In the genomic region with DNA sequence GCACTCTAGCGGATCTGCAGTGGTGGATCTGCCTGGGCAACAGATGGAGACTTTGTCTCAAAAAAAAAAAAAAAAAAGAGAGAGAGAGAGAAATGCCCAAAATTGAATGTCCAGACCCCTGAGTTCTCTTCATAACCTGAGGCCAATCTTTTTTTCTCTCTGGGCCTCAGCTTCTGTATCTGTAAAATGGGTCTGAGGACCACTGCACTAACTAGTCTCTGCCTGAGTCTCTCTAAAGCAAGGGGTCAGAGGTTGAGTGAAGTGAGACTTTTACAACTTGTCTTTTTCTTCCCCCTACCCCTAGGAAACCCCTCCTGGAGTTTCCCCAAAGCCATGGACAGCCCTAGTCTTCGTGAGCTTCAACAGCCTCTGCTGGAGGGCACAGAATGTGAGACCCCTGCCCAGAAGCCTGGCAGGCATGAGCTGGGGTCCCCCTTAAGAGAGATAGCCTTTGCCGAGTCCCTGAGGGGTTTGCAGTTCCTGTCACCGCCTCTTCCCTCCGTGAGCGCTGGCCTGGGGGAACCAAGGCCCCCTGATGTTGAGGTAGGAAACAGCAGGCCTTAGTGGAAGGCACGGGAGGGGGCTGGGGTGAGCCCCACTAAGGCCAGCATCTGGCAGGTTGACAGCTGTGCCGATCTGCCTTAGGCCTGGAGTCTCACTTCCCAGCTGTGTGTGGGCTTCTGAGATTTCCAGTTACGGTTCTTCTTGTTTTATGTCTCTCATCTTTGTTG, we compare ENCODE assay signal across 10 cellular contexts. TPM values are rescaled to one million over a fixed set of nuclear protein-coding genes. Genes with fewer than 3 reads are reported as not detected.
DNase-seq lines count a peak whose midpoint lies in the region; ATAC-seq, FAIRE-seq and TF ChIP-seq lines count a peak whose summit lies in the region.
"Had no signal": no experiment of that assay in that cellular context is flagged by ENCODE, and none has a peak within 500 bp of the region (broad histone marks: within the 10 kb centered on the region; RNA-seq: fewer than 3 reads in every experiment).

No MANE protein-coding gene starts in this region.

- H3K4me1 ChIP-seq in foreskin keratinocyte, result peaks cover 12% of the 10 kb centered on the region

- no peaks in the 10 kb centered on the region for H3K36me3 Mint-ChIP-seq in glutamatergic neuron (ENCODE audit: unreplicated experiment)

- no peak for DNase-seq in AG04450 (ENCODE audit: low read depth, low spot score)
- peak; percentile 14 for DNase-seq in GM18507 (ENCODE audit: extremely low spot score, insufficient read length, low read depth)
- peak; percentile 49 for DNase-seq in KBM-7
- DNase-seq in glutamatergic neuron, result peak; percentile 77
- no peak for DNase-seq in foreskin keratinocyte
- DNase-seq in NCI-H2081 (lab: John Stamatoyannopoulos, UW), result no peak
- no peak for DNase-seq in ACHN
- DNase-seq in NCI-H526 treated with DMSO at 0.1 percent for 48 hours (lab: John Stamatoyannopoulos, UW), result no peak
- DNase-seq: activated gamma-delta T cell, hypothalamus had no signal

- peak overlapping the region; percentile 91 for H3K27ac Mint-ChIP-seq in glutamatergic neuron (ENCODE audit: unreplicated experiment)

- peak overlapping the region; percentile 71 for H3K4me3 Mint-ChIP-seq in glutamatergic neuron (ENCODE audit: unreplicated experiment)

- H3K4me1 Mint-ChIP-seq in glutamatergic neuron (ENCODE audit: low read depth, unreplicated experiment), result peaks cover 17% of the 10 kb centered on the region

- H3K27me3 Mint-ChIP-seq in glutamatergic neuron (ENCODE audit: unreplicated experiment), result peaks cover 6% of the 10 kb centered on the region

- no peak overlapping the region for H3K27ac ChIP-seq in AG04450 (ENCODE audit: low read depth, low read length)
- H3K27ac ChIP-seq in foreskin keratinocyte, result no peak overlapping the region

- in situ Hi-C loops in KBM-7 (cut with MboI; ENCODE audit: low pct_unique_long_range_greater_than_20kb, low sequenced_read_pairs) (no loop called here), ACHN (cut with HindIII; ENCODE audit: low pct_ligation_motif_present, low pct_unique_long_range_greater_than_20kb, low sequenced_read_pairs) (no loop called here)

- no peak for ATAC-seq in foreskin keratinocyte

- CTCF ChIA-PET in AG04450 (lab: Charles Lee), result no interaction called here

- no peak overlapping the region for H3K4me3 ChIP-seq in AG04450 (ENCODE audit: low read depth, low read length)

- TF ChIP-seq CTCF in AG04450 (IDR thresholded peaks at IDR 0.05; ENCODE audit: low read depth, low read length) (peak; percentile 35; the same call in 1 of the 2 replicates), glutamatergic neuron (IDR thresholded peaks at IDR 0.05; ENCODE audit: partially characterized antibody, unreplicated experiment) (peak; percentile 57), foreskin keratinocyte (conservative IDR thresholded peaks at IDR 0.05) (no peak)

- H3K9me3 Mint-ChIP-seq in glutamatergic neuron (ENCODE audit: unreplicated experiment), result peaks cover 12% of the 10 kb centered on the region

- POLR2A ChIA-PET in AG04450 (lab: Yijun Ruan, JAX), result no interaction called here

- peak; percentile 60 for FAIRE-seq in GM18507 (lab: Jason Lieb, UNC)

- H3K27me3 ChIP-seq in AG04450 (ENCODE audit: control insufficient read depth, insufficient read depth, low read length), result no peaks in the 10 kb centered on the region
- H3K27me3 ChIP-seq in foreskin keratinocyte, result no peaks in the 10 kb centered on the region

- H3K9me3 ChIP-seq in AG04450 (ENCODE audit: control insufficient read depth, insufficient read depth, low read length), result no peaks in the 10 kb centered on the region

RNA-seq across cellular contexts. Expression of gene TMEM91, which starts 1.8 kb away (rescaled TPM):
- polyA plus RNA-seq in AG04450 (2011; rRNA removed), result 5.2 and 6.3 TPM in 2 replicates
- 8.4 and 17.7 TPM in 2 replicates for polyA minus RNA-seq in AG04450 (2011; rRNA and poly(A)+ RNA removed)
- 52.6 TPM for total RNA-seq in glutamatergic neuron (ENCODE audit: unreplicated experiment)
- 3.2 and 4.0 TPM in 2 replicates for total RNA-seq in foreskin keratinocyte
- polyA plus RNA-seq in foreskin keratinocyte, result 3.8 and 4.9 TPM in 2 replicates

RNA-seq across cellular contexts. Expression of gene B9D2, which starts 14.2 kb away (rescaled TPM):
- polyA plus RNA-seq in AG04450 (2011; rRNA removed), result 3.9 and 5.1 TPM in 2 replicates
- 1.3 and 1.7 TPM in 2 replicates for polyA minus RNA-seq in AG04450 (2011; rRNA and poly(A)+ RNA removed)
- total RNA-seq in glutamatergic neuron (ENCODE audit: unreplicated experiment), result 7.6 TPM
- 4.4 and 5.8 TPM in 2 replicates for total RNA-seq in foreskin keratinocyte
- 6.7 and 8.5 TPM in 2 replicates for polyA plus RNA-seq in foreskin keratinocyte

RNA-seq across cellular contexts. Expression of gene EXOSC5, which starts 19.0 kb away (rescaled TPM):
- polyA plus RNA-seq in AG04450 (2011; rRNA removed) (7.8 and 11.7 TPM in 2 replicates), foreskin keratinocyte (30.2 and 35.9 TPM in 2 replicates)
- polyA minus RNA-seq in AG04450 (2011; rRNA and poly(A)+ RNA removed), result 2.3 and 3.8 TPM in 2 replicates
- total RNA-seq in glutamatergic neuron (ENCODE audit: unreplicated experiment) (18.2 TPM), foreskin keratinocyte (19.6 and 22.7 TPM in 2 replicates)

RNA-seq across cellular contexts. Expression of gene BCKDHA, which starts 19.5 kb away (rescaled TPM):
- polyA plus RNA-seq in AG04450 (2011; rRNA removed) (10.8 and 15.3 TPM in 2 replicates), foreskin keratinocyte (16.9 and 18.6 TPM in 2 replicates)
- polyA minus RNA-seq in AG04450 (2011; rRNA and poly(A)+ RNA removed), result 2.2 and 5.1 TPM in 2 replicates
- total RNA-seq in glutamatergic neuron (ENCODE audit: unreplicated experiment) (11.0 TPM), foreskin keratinocyte (15.9 and 18.7 TPM in 2 replicates)

RNA-seq across cellular contexts. Expression of gene TGFB1, which starts 24.4 kb away (rescaled TPM):
- polyA plus RNA-seq in AG04450 (2011; rRNA removed) (4.9 and 11.2 TPM in 2 replicates), foreskin keratinocyte (51.3 and 52.5 TPM in 2 replicates)
- 22.8 and 28.9 TPM in 2 replicates for polyA minus RNA-seq in AG04450 (2011; rRNA and poly(A)+ RNA removed)
- total RNA-seq in glutamatergic neuron (ENCODE audit: unreplicated experiment) (26.0 TPM), foreskin keratinocyte (26.8 and 26.9 TPM in 2 replicates)

Comparison
In these comparisons a context has a peak if more than half of its experiments do, and no peak if none do; other contexts are left out.
1. DNase-seq: peak in GM18507 (single experiment), KBM-7 (single experiment) and glutamatergic neuron (single experiment); none in AG04450 (single experiment), foreskin keratinocyte (0 of 2), NCI-H2081 (0 of 2), ACHN (single experiment) and NCI-H526 treated with DMSO at 0.1 percent for 48 hours (single experiment).
2. RNA of gene TMEM91, which starts 1.8 kb away (total RNA-seq): 52.6 TPM in glutamatergic neuron (single experiment); 3.2 to 4.0 TPM in foreskin keratinocyte; every median in the first group is over 10 times any median in the second.